8 cellular contexts compared by ENCODE assay signal in genomic region chr12:49538740-49539403, GRCh38. TPM values are rescaled to one million over a fixed set of nuclear protein-coding genes. Genes with fewer than 3 reads are reported as not detected.
DNase-seq lines count a peak whose midpoint lies in the region; ATAC-seq and TF ChIP-seq lines count a peak whose summit lies in the region.

TSS of gene KCNH3 (plus strand) at chr12:49539030. CDS start at chr12:49539417, 387 bp downstream.

- peaks cover 15 to 39% of the 10 kb centered on the region in 2 donors for H3K4me1 ChIP-seq in left lung

- intact Hi-C loops in left lung (cut with DNase I) = no loop called here

- H3K9me3 ChIP-seq in left lung = no peaks in the 10 kb centered on the region

- H3K4me3 ChIP-seq in left lung = peak within 1 kb of the TSS; percentile 17 to 51

- H3K36me3 ChIP-seq in left lung = no peaks in the 10 kb centered on the region

- H3K27ac ChIP-seq in cingulate gyrus (ENCODE audit: low read depth, low read length) = peak within 1 kb of the TSS; percentile 39
- no peak within 1 kb of the TSS for H3K27ac ChIP-seq in left lung

- ATAC-seq in HG03045 (IDR thresholded peaks at IDR 0.05; ENCODE audit: unreplicated experiment) (peak; percentile 39), left lung (peak; percentile 91)

- no peak for TF ChIP-seq CTCF in left lung (IDR thresholded peaks at IDR 0.05)

- peak; percentile 93 for DNase-seq in GM03348 (ENCODE audit: low spot score)
- peak; percentile 49 for DNase-seq in NCI-H446 treated with DMSO at 0.1 percent for 48 hours (lab: John Stamatoyannopoulos, UW)
- DNase-seq in activated CD4-positive, alpha-beta T cell treated with anti-CD3 and anti-CD28 coated beads for 48 hours = peak; percentile 83
- peak; percentile 90 to 95 for DNase-seq in left lung
- peak; percentile 82 to 85 for DNase-seq in stimulated activated CD4-positive, alpha-beta T cell treated with anti-CD3 and anti-CD28 coated beads, Interleukin-2, amount 100 ng/mL, for 24 hours
- no peak for DNase-seq in GOT3 (lab: John Stamatoyannopoulos, UW)

- peaks cover 26 to 75% of the 10 kb centered on the region in 2 donors for H3K27me3 ChIP-seq in left lung

RNA-seq across cellular contexts. Expression of gene KCNH3, which starts in this region (rescaled TPM):
- 1 to 10 TPM in 1 of 2 donors, under 1 TPM in 1; 0.15 to 2.4 TPM for total RNA-seq in left lung
